ENCODE assay signal across 25 cellular contexts in genomic region chr2:54500404-54501147, GRCh38. TPM values are rescaled to one million over a fixed set of nuclear protein-coding genes. Genes with fewer than 3 reads are reported as not detected.
DNase-seq lines count a peak whose midpoint lies in the region; ATAC-seq and TF ChIP-seq lines count a peak whose summit lies in the region.
"Had no signal": no experiment of that assay in that cellular context is flagged by ENCODE, and none has a peak within 500 bp of the region (broad histone marks: within the 10 kb centered on the region; RNA-seq: fewer than 3 reads in every experiment).

No MANE protein-coding gene starts in this region.

- ATAC-seq in left ventricle myocardium superior, result peak; percentile 67
- ATAC-seq in sciatic nerve, result peak; percentile 65
- no peak for ATAC-seq in HG02571 (IDR thresholded peaks at IDR 0.05; ENCODE audit: unreplicated experiment)
- ATAC-seq: activated naive CD4-positive, alpha-beta T cell treated with anti-CD3 and anti-CD28 coated beads, Interleukin-2, amount 50 U/mL, for 72 hours; activated T-helper 17 cell treated with anti-CD3 and anti-CD28 coated beads, Interleukin-2, amount 50 U/mL, for 72 hours; esophagus mucosa; Panc1 had no signal

- no peaks in the 10 kb centered on the region for H3K36me3 ChIP-seq in uterus
- H3K36me3 ChIP-seq: HAP-1, prostate gland, WERI-Rb-1 had no signal

- no peak overlapping the region for H3K4me3 ChIP-seq in uterus
- H3K4me3 ChIP-seq: HAP-1, prostate gland had no signal

- H3K4me1 ChIP-seq in uterus, result peaks cover 11 to 22% of the 10 kb centered on the region in 2 donors

- H3K27me3 Mint-ChIP-seq in T-helper 1 cell treated with Interleukin-12 subunit alpha and Interleukin-12 subunit beta and Interleukin-4 antibody, amounts not matched to agents 30 μg/mL and 1 μg/mL, for 36 hours (ENCODE audit: low read depth), result peaks cover 12% of the 10 kb centered on the region
- H3K27me3 Mint-ChIP-seq: activated T-helper 17 cell treated with anti-CD3 and anti-CD28 coated beads, Interleukin-2, amount 50 U/mL, for 72 hours; CD4-positive, alpha-beta memory T cell had no signal

- H3K9me3 Mint-ChIP-seq in T-helper 1 cell treated with Interleukin-12 subunit alpha and Interleukin-12 subunit beta and Interleukin-4 antibody, amounts not matched to agents 30 μg/mL and 1 μg/mL, for 36 hours, result no peaks in the 10 kb centered on the region
- H3K9me3 Mint-ChIP-seq: activated naive CD4-positive, alpha-beta T cell treated with anti-CD3 and anti-CD28 coated beads, Interleukin-2, amount 50 U/mL, for 72 hours; activated T-helper 17 cell treated with anti-CD3 and anti-CD28 coated beads, Interleukin-2, amount 50 U/mL, for 72 hours; CD4-positive, alpha-beta memory T cell had no signal

- intact Hi-C loops in left ventricle myocardium superior (cut with micrococcal nuclease), result no loop called here
- intact Hi-C loops in sciatic nerve (cut with DNase I), result no loop called here
- intact Hi-C loops in uterus (cut with DNase I; ENCODE audit: low total_unique reads), result no loop called here

- TF ChIP-seq CTCF in uterus (IDR thresholded peaks at IDR 0.05) (no peak), RWPE1 (conservative IDR thresholded peaks at IDR 0.05; ENCODE audit: low read depth) (no peak)

- no peak overlapping the region for H3K4me3 Mint-ChIP-seq in T-helper 1 cell treated with Interleukin-12 subunit alpha and Interleukin-12 subunit beta and Interleukin-4 antibody, amounts not matched to agents 30 μg/mL and 1 μg/mL, for 36 hours
- H3K4me3 Mint-ChIP-seq: activated T-helper 17 cell treated with anti-CD3 and anti-CD28 coated beads, Interleukin-2, amount 50 U/mL, for 72 hours; CD4-positive, alpha-beta memory T cell had no signal

- peak overlapping the region; percentile 26 for H3K27ac Mint-ChIP-seq in T-helper 1 cell treated with Interleukin-12 subunit alpha and Interleukin-12 subunit beta and Interleukin-4 antibody, amounts not matched to agents 30 μg/mL and 1 μg/mL, for 36 hours
- H3K27ac Mint-ChIP-seq: activated T-helper 17 cell treated with anti-CD3 and anti-CD28 coated beads, Interleukin-2, amount 50 U/mL, for 72 hours had no signal

- no peak for TF ChIP-seq POLR2A in uterus (IDR thresholded peaks at IDR 0.05)

- DNase-seq in T-helper 1 cell (no peak), left ventricle myocardium superior (peak; percentile 57), sciatic nerve (ENCODE audit: low spot score) (no peak), uterus (peak in 1 of 2 donors; percentile 49), NCI-H748 (lab: John Stamatoyannopoulos, UW; ENCODE audit: unreplicated experiment) (no peak), RWPE1 (ENCODE audit: low spot score) (no peak)
- DNase-seq: activated CD4-positive, alpha-beta T cell treated with anti-CD3 and anti-CD28 coated beads, Interleukin-2, amount 50 U/mL, for 4 hours; activated CD8-positive, alpha-beta memory T cell treated with anti-CD3 and anti-CD28 coated beads, Interleukin-2, amount 50 U/mL, for 4 hours; CD4-positive, alpha-beta memory T cell; effector CD8-positive, alpha-beta T cell; KBM-7; NCI-H1436; NCI-H2107; NCI-H510A; NK-92 treated with Interleukin-12 subunit alpha and Interleukin-12 subunit beta, amount 100 ng/mL, for 24 hours; WERI-Rb-1 had no signal

- H3K9me3 ChIP-seq in uterus, result no peaks in the 10 kb centered on the region
- H3K9me3 ChIP-seq: HAP-1, prostate gland had no signal

- CTCF ChIA-PET in RWPE1 (lab: Yijun Ruan, JAX), result interaction anchor here (0.6 kb wide), 1 partner anchor 53 kb away, joined by 6 read pairs; no protein-coding TSS in a partner anchor

- H3K36me3 Mint-ChIP-seq in T-helper 1 cell treated with Interleukin-12 subunit alpha and Interleukin-12 subunit beta and Interleukin-4 antibody, amounts not matched to agents 30 μg/mL and 1 μg/mL, for 36 hours (ENCODE audit: low read depth), result no peaks in the 10 kb centered on the region
- H3K36me3 Mint-ChIP-seq: activated naive CD4-positive, alpha-beta T cell treated with anti-CD3 and anti-CD28 coated beads, Interleukin-2, amount 50 U/mL, for 72 hours; CD4-positive, alpha-beta memory T cell had no signal

- POLR2A ChIA-PET in RWPE1 (lab: Yijun Ruan, JAX; ENCODE audit: low non-redundant PET), result no interaction called here

- no peaks in the 10 kb centered on the region for H3K27me3 ChIP-seq in uterus

- H3K27ac ChIP-seq in uterus (peak overlapping the region; percentile 51 to 65), RWPE1 (no peak overlapping the region)
- H3K27ac ChIP-seq: 22Rv1, WERI-Rb-1 had no signal

- no peaks in the 10 kb centered on the region for H3K4me1 Mint-ChIP-seq in T-helper 1 cell treated with Interleukin-12 subunit alpha and Interleukin-12 subunit beta and Interleukin-4 antibody, amounts not matched to agents 30 μg/mL and 1 μg/mL, for 36 hours (ENCODE audit: low read depth)
- H3K4me1 Mint-ChIP-seq: activated T-helper 17 cell treated with anti-CD3 and anti-CD28 coated beads, Interleukin-2, amount 50 U/mL, for 72 hours; CD4-positive, alpha-beta memory T cell had no signal

RNA-seq across cellular contexts. Expression of gene SPTBN1, which starts 44.4 kb away (rescaled TPM):
- total RNA-seq in left ventricle myocardium superior (468 TPM), sciatic nerve (1,016 TPM), uterus (100 to 1,000 TPM; 189 to 423 (median 341) TPM)
